1 cellular context compared by ENCODE assay signal in genomic region chr3:120196333-120196732, GRCh38.
TF ChIP-seq lines count a peak whose summit lies in the region.

No MANE protein-coding gene starts in this region.

TF ChIP-seq in H1, 55 proteins besides CTCF, POLR2A, EP300 and RAD21 (continued from another document):
- TF ChIP-seq RFX5 (IDR thresholded peaks at IDR 0.05; ENCODE audit: borderline replicate concordance, low read depth, low read length) (no peak), POLR2AphosphoS5 (IDR thresholded peaks at IDR 0.05; ENCODE audit: low read depth, low read length) (no peak)
